In genomic region chr1:149848340-149848771, GRCh38 we compare ENCODE assay signal across 11 cellular contexts. TPM values are rescaled to one million over a fixed set of nuclear protein-coding genes. Genes with fewer than 3 reads are reported as not detected.
DNase-seq lines count a peak whose midpoint lies in the region; ATAC-seq, FAIRE-seq and TF ChIP-seq lines count a peak whose summit lies in the region.
"Had no signal": no experiment of that assay in that cellular context is flagged by ENCODE, and none has a peak within 500 bp of the region (broad histone marks: within the 10 kb centered on the region; RNA-seq: fewer than 3 reads in every experiment).

No MANE protein-coding gene starts in this region.

- TF ChIP-seq POLR2A in esophagus squamous epithelium (IDR thresholded peaks at IDR 0.05), result no peak

- peaks cover 24% of the 10 kb centered on the region for H3K36me3 Mint-ChIP-seq in activated CD4-positive, alpha-beta T cell treated with anti-CD3 and anti-CD28 coated beads for 36 hours (ENCODE audit: low read depth)

- no peaks in the 10 kb centered on the region for H3K9me3 Mint-ChIP-seq in activated CD4-positive, alpha-beta T cell treated with anti-CD3 and anti-CD28 coated beads for 36 hours (ENCODE audit: low read depth)

- TF ChIP-seq CTCF in esophagus squamous epithelium (IDR thresholded peaks at IDR 0.05) (no peak), left lung (IDR thresholded peaks at IDR 0.05) (no peak)

- peak overlapping the region; percentile 81 for H3K4me3 Mint-ChIP-seq in activated CD4-positive, alpha-beta T cell treated with anti-CD3 and anti-CD28 coated beads for 36 hours

- intact Hi-C loops in activated CD4-positive, alpha-beta T cell treated with anti-CD3 and anti-CD28 coated beads for 36 hours (cut with DNase I, micrococcal nuclease), result no loop called here
- intact Hi-C loops in esophagus squamous epithelium (cut with DNase I), result no loop called here
- intact Hi-C loops in left lung (cut with DNase I), result no loop called here

- no peaks in the 10 kb centered on the region for H3K27me3 Mint-ChIP-seq in activated CD4-positive, alpha-beta T cell treated with anti-CD3 and anti-CD28 coated beads for 36 hours

- no peak for DNase-seq in activated CD4-positive, alpha-beta T cell treated with anti-CD3 and anti-CD28 coated beads for 36 hours
- DNase-seq in activated CD4-positive, alpha-beta T cell treated with anti-CD3 and anti-CD28 coated beads, Interleukin-2, amount 50 U/mL, for 4 hours, result no peak
- DNase-seq in RPMI8226 (peak; percentile 22), esophagus squamous epithelium (lab: John Stamatoyannopoulos, UW) (no peak), small intestine (peak; percentile 62), hippocampal formation (lab: John Stamatoyannopoulos, UW) (no peak), left lung (no peak)
- DNase-seq: psoas muscle, upper lobe of left lung had no signal

- ATAC-seq in activated CD4-positive, alpha-beta T cell treated with anti-CD3 and anti-CD28 coated beads for 36 hours, result no peak
- ATAC-seq in left lung (no peak), GM19035 (IDR thresholded peaks at IDR 0.05; ENCODE audit: unreplicated experiment) (no peak)
- ATAC-seq: psoas muscle had no signal

- H3K4me1 ChIP-seq in esophagus squamous epithelium, result peaks cover 12 to 61% (median 47%) of the 10 kb centered on the region in 3 donors
- H3K4me1 ChIP-seq in small intestine (ENCODE audit: control insufficient read depth in 2 of 2, insufficient read depth in 1 of 2, low read depth in 1 of 2, low read length in 1 of 2), result peaks cover 8 to 17% of the 10 kb centered on the region in 2 donors
- H3K4me1 ChIP-seq in left lung, result peaks cover 38 to 62% of the 10 kb centered on the region in 2 donors

- H3K4me3 ChIP-seq in esophagus squamous epithelium, result peak overlapping the region in 1 of 4 donors; percentile 68
- peak overlapping the region in 1 of 2 donors; percentile 7 for H3K4me3 ChIP-seq in small intestine (ENCODE audit: low read depth in 1 of 2, low read length in 2 of 2)
- H3K4me3 ChIP-seq in left lung, result no peak overlapping the region
- H3K4me3 ChIP-seq: psoas muscle, upper lobe of left lung had no signal

- H3K9me3 ChIP-seq in esophagus squamous epithelium, result no peaks in the 10 kb centered on the region
- H3K9me3 ChIP-seq in small intestine (ENCODE audit: control insufficient read depth, low read depth), result no peaks in the 10 kb centered on the region
- no peaks in the 10 kb centered on the region for H3K9me3 ChIP-seq in left lung
- H3K9me3 ChIP-seq: psoas muscle, upper lobe of left lung had no signal

- H3K36me3 ChIP-seq in esophagus squamous epithelium (peaks cover 0 to 5% (median 0%) of the 10 kb centered on the region in 3 donors), small intestine (ENCODE audit: control insufficient read depth in 2 of 2, insufficient read depth in 2 of 2, low read length in 2 of 2) (no peaks in the 10 kb centered on the region), left lung (peaks cover 0 to 7% of the 10 kb centered on the region in 2 donors)
- H3K36me3 ChIP-seq: upper lobe of left lung had no signal

- POLR2A ChIA-PET in activated CD4-positive, alpha-beta T cell treated with anti-CD3 and anti-CD28 coated beads for 36 hours (lab: Charles Lee), result interaction anchor here (2.2 kb wide), 1 partner anchor 39 kb away, joined by 13 read pairs; a partner anchor contains a TSS

- CTCF ChIA-PET in activated CD4-positive, alpha-beta T cell treated with anti-CD3 and anti-CD28 coated beads for 36 hours (lab: Charles Lee), result no interaction called here

- FAIRE-seq in small intestine (lab: Jason Lieb, UNC), result no peak

- H3K27me3 ChIP-seq in esophagus squamous epithelium, result no peaks in the 10 kb centered on the region
- no peaks in the 10 kb centered on the region for H3K27me3 ChIP-seq in small intestine (ENCODE audit: control insufficient read depth in 2 of 2, insufficient read depth in 2 of 2, low read length in 2 of 2)
- H3K27me3 ChIP-seq in left lung, result no peaks in the 10 kb centered on the region
- H3K27me3 ChIP-seq: dorsolateral prefrontal cortex, upper lobe of left lung had no signal

- 25 to 33% methylated on average over 1 of the region's 1 CpG for WGBS in esophagus squamous epithelium, 2 donors
- WGBS in small intestine, 3 donors, result 13 to 37% (median 16%) methylated on average over 1 of the region's 1 CpG

- peaks cover 48% of the 10 kb centered on the region for H3K4me1 Mint-ChIP-seq in activated CD4-positive, alpha-beta T cell treated with anti-CD3 and anti-CD28 coated beads for 36 hours

- peak overlapping the region; percentile 96 for H3K27ac Mint-ChIP-seq in activated CD4-positive, alpha-beta T cell treated with anti-CD3 and anti-CD28 coated beads for 36 hours

- H3K27ac ChIP-seq in esophagus squamous epithelium, result peak overlapping the region; percentile 23 to 90 (median 62)
- H3K27ac ChIP-seq in small intestine (ENCODE audit: low read depth in 1 of 2, low read length in 1 of 2), result peak overlapping the region; percentile 3 to 55
- no peak overlapping the region for H3K27ac ChIP-seq in left lung
- H3K27ac ChIP-seq: psoas muscle, upper lobe of left lung had no signal

RNA-seq across cellular contexts. Expression of gene BOLA1, which starts 51.0 kb away (rescaled TPM):
- 10 to 100 TPM; 24.1 to 30.0 TPM for total RNA-seq in activated CD4-positive, alpha-beta T cell treated with anti-CD3 and anti-CD28 coated beads for 36 hours
- total RNA-seq in esophagus squamous epithelium (10 to 100 TPM; 11.0 to 31.7 (median 23.4) TPM), left lung (10 to 100 TPM; 11.4 to 13.1 TPM)
- 10 to 100 TPM; 24.7 to 49.4 (median 31.3) TPM for polyA plus RNA-seq in small intestine

Comparison
In these comparisons a context has a peak if more than half of its experiments do, and no peak if none do; other contexts are left out.
1. DNase-seq: peak in RPMI8226 (single experiment) and small intestine (single experiment); none in activated CD4-positive, alpha-beta T cell treated with anti-CD3 and anti-CD28 coated beads for 36 hours (single experiment), activated CD4-positive, alpha-beta T cell treated with anti-CD3 and anti-CD28 coated beads, Interleukin-2, amount 50 U/mL, for 4 hours (0 of 2), esophagus squamous epithelium (single experiment), hippocampal formation (0 of 2) and left lung (0 of 2).
2. H3K27ac ChIP-seq: peak in esophagus squamous epithelium (4 of 4) and small intestine (2 of 2); none in left lung (0 of 2).